ENCODE assay signal across 1 cellular context in genomic region chr11:127058524-127058923, GRCh38.
TF ChIP-seq lines count a peak whose summit lies in the region.

No MANE protein-coding gene starts in this region.

TF ChIP-seq in K562, 482 proteins besides CTCF, POLR2A, EP300 and RAD21:
- TF ChIP-seq ZBTB49 (CRISPR knock-in tag; IDR thresholded peaks at IDR 0.05; ENCODE audit: borderline replicate concordance) (no peak), DMBX1 (CRISPR knock-in tag; IDR thresholded peaks at IDR 0.05; ENCODE audit: borderline replicate concordance) (no peak), NRF1 (conservative IDR thresholded peaks at IDR 0.05 in 1 of 2, IDR thresholded peaks at IDR 0.05 in 1 of 2) (no peak), RFX1 (IDR thresholded peaks at IDR 0.05) (peak; percentile 44; the same call in 1 of the 2 replicates), TEAD4 (IDR thresholded peaks at IDR 0.05; ENCODE audit: low read length) (no peak), TEAD4 (CRISPR knock-in tag; IDR thresholded peaks at IDR 0.05; ENCODE audit: borderline replicate concordance) (no peak)
